Comparison of ENCODE assay signal across 10 cellular contexts in genomic region chr7:45088146-45088701, GRCh38. TPM values are rescaled to one million over a fixed set of nuclear protein-coding genes. Genes with fewer than 3 reads are reported as not detected.
DNase-seq lines count a peak whose midpoint lies in the region; ATAC-seq and TF ChIP-seq lines count a peak whose summit lies in the region.
"Had no signal": no experiment of that assay in that cellular context is flagged by ENCODE, and none has a peak within 500 bp of the region (broad histone marks: within the 10 kb centered on the region; RNA-seq: fewer than 3 reads in every experiment).

No MANE protein-coding gene starts in this region.

- no peak overlapping the region for H3K27ac Mint-ChIP-seq in activated naive CD4-positive, alpha-beta T cell treated with anti-CD3 and anti-CD28 coated beads for 36 hours
- H3K27ac Mint-ChIP-seq in effector memory CD8-positive, alpha-beta T cell = no peak overlapping the region
- no peak overlapping the region for H3K27ac Mint-ChIP-seq in nephron
- H3K27ac Mint-ChIP-seq: activated CD4-positive, alpha-beta T cell treated with anti-CD3 and anti-CD28 coated beads, Interleukin-2, amount 10 ng/mL, durations not matched to agents 7 days and 5 days had no signal

- DNase-seq in activated naive CD4-positive, alpha-beta T cell treated with anti-CD3 and anti-CD28 coated beads for 36 hours = no peak
- no peak for DNase-seq in activated naive CD4-positive, alpha-beta T cell treated with anti-CD3 and anti-CD28 coated beads, Interleukin-2, amount 50 U/mL, for 16 hours
- no peak for DNase-seq in effector memory CD8-positive, alpha-beta T cell
- peak; percentile 61 for DNase-seq in upper lobe of right lung
- no peak for DNase-seq in NCI-H1694 (lab: John Stamatoyannopoulos, UW)
- DNase-seq in NOMO-1 (lab: John Stamatoyannopoulos, UW; ENCODE audit: unreplicated experiment in 2 of 2) = no peak
- DNase-seq in MG63 = no peak
- DNase-seq: activated CD4-positive, alpha-beta T cell treated with anti-CD3 and anti-CD28 coated beads, Interleukin-2, amount 10 ng/mL, durations not matched to agents 7 days and 5 days; stimulated activated CD4-positive, alpha-beta T cell treated with anti-CD3 and anti-CD28 coated beads, Interleukin-4, amount 100 ng/mL, for 1 hour had no signal

- H3K4me1 ChIP-seq in upper lobe of right lung = no peaks in the 10 kb centered on the region

- no peaks in the 10 kb centered on the region for H3K36me3 Mint-ChIP-seq in activated naive CD4-positive, alpha-beta T cell treated with anti-CD3 and anti-CD28 coated beads for 36 hours (ENCODE audit: low read depth)
- peaks cover 7% of the 10 kb centered on the region for H3K36me3 Mint-ChIP-seq in effector memory CD8-positive, alpha-beta T cell (ENCODE audit: insufficient read depth)
- H3K36me3 Mint-ChIP-seq in nephron (ENCODE audit: low read depth) = no peaks in the 10 kb centered on the region

- peak overlapping the region; percentile 11 for H3K27ac ChIP-seq in upper lobe of right lung

- H3K9me3 Mint-ChIP-seq in activated naive CD4-positive, alpha-beta T cell treated with anti-CD3 and anti-CD28 coated beads for 36 hours = no peaks in the 10 kb centered on the region
- no peaks in the 10 kb centered on the region for H3K9me3 Mint-ChIP-seq in effector memory CD8-positive, alpha-beta T cell
- H3K9me3 Mint-ChIP-seq in nephron = no peaks in the 10 kb centered on the region
- H3K9me3 Mint-ChIP-seq: activated CD4-positive, alpha-beta T cell treated with anti-CD3 and anti-CD28 coated beads, Interleukin-2, amount 10 ng/mL, durations not matched to agents 7 days and 5 days had no signal

- H3K4me3 ChIP-seq in upper lobe of right lung = peak overlapping the region; percentile 57
- H3K4me3 ChIP-seq in MG63 = no peak overlapping the region

- peak overlapping the region; percentile 42 for H3K4me3 Mint-ChIP-seq in activated naive CD4-positive, alpha-beta T cell treated with anti-CD3 and anti-CD28 coated beads for 36 hours
- peak overlapping the region; percentile 54 to 68 for H3K4me3 Mint-ChIP-seq in effector memory CD8-positive, alpha-beta T cell
- peak overlapping the region; percentile 54 to 71 (median 70) for H3K4me3 Mint-ChIP-seq in nephron
- H3K4me3 Mint-ChIP-seq: activated CD4-positive, alpha-beta T cell treated with anti-CD3 and anti-CD28 coated beads, Interleukin-2, amount 10 ng/mL, durations not matched to agents 7 days and 5 days had no signal

- CTCF ChIA-PET in activated naive CD4-positive, alpha-beta T cell treated with anti-CD3 and anti-CD28 coated beads for 36 hours (lab: Charles Lee) = no interaction called here

- no peak for TF ChIP-seq CTCF in nephron (IDR thresholded peaks at IDR 0.05; ENCODE audit: unreplicated experiment in 3 of 3)
- TF ChIP-seq CTCF in upper lobe of right lung (IDR thresholded peaks at IDR 0.05) = no peak

- peaks cover 7% of the 10 kb centered on the region for H3K4me1 Mint-ChIP-seq in activated naive CD4-positive, alpha-beta T cell treated with anti-CD3 and anti-CD28 coated beads for 36 hours (ENCODE audit: low read depth)
- peaks cover 0 to 6% of the 10 kb centered on the region in 2 donors for H3K4me1 Mint-ChIP-seq in effector memory CD8-positive, alpha-beta T cell (ENCODE audit: low read depth in 2 of 2)
- H3K4me1 Mint-ChIP-seq in nephron = peaks cover 5% of the 10 kb centered on the region

- H3K36me3 ChIP-seq in upper lobe of right lung = no peaks in the 10 kb centered on the region
- H3K36me3 ChIP-seq in MG63 = no peaks in the 10 kb centered on the region

- H3K9me3 ChIP-seq in upper lobe of right lung = no peaks in the 10 kb centered on the region
- H3K9me3 ChIP-seq in MG63 = no peaks in the 10 kb centered on the region

- no peak for ATAC-seq in effector memory CD8-positive, alpha-beta T cell (replicated peaks)
- no peak for ATAC-seq in upper lobe of right lung

- peaks cover 12% of the 10 kb centered on the region for H3K27me3 Mint-ChIP-seq in activated naive CD4-positive, alpha-beta T cell treated with anti-CD3 and anti-CD28 coated beads for 36 hours (ENCODE audit: low read depth)
- peaks cover 8 to 9% of the 10 kb centered on the region in 2 donors for H3K27me3 Mint-ChIP-seq in effector memory CD8-positive, alpha-beta T cell
- peaks cover 14% of the 10 kb centered on the region for H3K27me3 Mint-ChIP-seq in nephron (ENCODE audit: low read depth)

- H3K27me3 ChIP-seq in upper lobe of right lung = no peaks in the 10 kb centered on the region
- no peaks in the 10 kb centered on the region for H3K27me3 ChIP-seq in MG63

- intact Hi-C loops in activated naive CD4-positive, alpha-beta T cell treated with anti-CD3 and anti-CD28 coated beads for 36 hours (cut with micrococcal nuclease) = no loop called here
- intact Hi-C loops in upper lobe of right lung (cut with DNase I) = no loop called here

RNA-seq across cellular contexts. Expression of gene NACAD, which starts 0.5 kb away (rescaled TPM):
- total RNA-seq in activated naive CD4-positive, alpha-beta T cell treated with anti-CD3 and anti-CD28 coated beads for 36 hours = under 1 TPM; 0.05 TPM
- 2.3 TPM for total RNA-seq in upper lobe of right lung
- not detected in 2 replicates for total RNA-seq in MG63 (2014; rRNA removed; shearing (Covaris generic); ENCODE audit: low replicate concordance)
- total RNA-seq: activated CD4-positive, alpha-beta T cell treated with anti-CD3 and anti-CD28 coated beads, Interleukin-2, amount 10 ng/mL, durations not matched to agents 7 days and 5 days had no signal

RNA-seq across cellular contexts. Expression of gene TBRG4, which starts 23.3 kb away (rescaled TPM):
- 100 to 1,000 TPM; 127 to 136 TPM for total RNA-seq in activated naive CD4-positive, alpha-beta T cell treated with anti-CD3 and anti-CD28 coated beads for 36 hours
- 59.4 TPM for total RNA-seq in upper lobe of right lung
- total RNA-seq in MG63 (2014; rRNA removed; shearing (Covaris generic); ENCODE audit: low replicate concordance) = 82.0 and 126 TPM in 2 replicates
